ENCODE assay signal across 29 cellular contexts in genomic region chr12:28578833-28579252, GRCh38.
A peak's percentile ranks its signal among the peaks of the same experiment; 100 is the strongest.
DNase-seq lines count a peak whose midpoint lies in the region; ATAC-seq, FAIRE-seq and TF ChIP-seq lines count a peak whose summit lies in the region.
"Had no signal": no experiment of that assay in that cellular context is flagged by ENCODE, and none has a peak within 500 bp of the region (broad histone marks: within the 10 kb centered on the region; RNA-seq: fewer than 3 reads in every experiment).

No MANE protein-coding gene starts in this region.

- H3K4me3 ChIP-seq in bronchial epithelial cell (ENCODE audit: low read depth, low read length) (no peak overlapping the region), spleen (no peak overlapping the region), GM23338 (no peak overlapping the region)
- H3K4me3 ChIP-seq: body of pancreas, hepatocyte, K562, Peyer's patch, psoas muscle, stomach, thyroid gland had no signal

- H3K27ac ChIP-seq in spleen: no peak overlapping the region
- no peak overlapping the region for H3K27ac ChIP-seq in GM23338 (ENCODE audit: low read depth)
- H3K27ac ChIP-seq: body of pancreas, foreskin keratinocyte, hepatocyte, Peyer's patch, psoas muscle, stomach, thyroid gland had no signal

- H3K36me3 ChIP-seq in bronchial epithelial cell (ENCODE audit: control insufficient read depth, insufficient read depth, low read length) (no peaks in the 10 kb centered on the region), spleen (no peaks in the 10 kb centered on the region), GM23338 (ENCODE audit: insufficient read depth) (no peaks in the 10 kb centered on the region)
- H3K36me3 ChIP-seq: BE2C, Peyer's patch, stomach, thyroid gland had no signal

- no peaks in the 10 kb centered on the region for H3K27me3 Mint-ChIP-seq in natural killer cell treated with Interleukin-12 subunit alpha and Interleukin-12 subunit beta and Interleukin-15 and Interleukin-18, amount 100 ng/mL, for 72 hours
- H3K27me3 Mint-ChIP-seq in natural killer cell (ENCODE audit: low read depth in 2 of 2) (no peaks in the 10 kb centered on the region), GM23338 (ENCODE audit: insufficient read depth, low read depth, poor library complexity) (no peaks in the 10 kb centered on the region)
- H3K27me3 Mint-ChIP-seq: activated B cell treated with CpG ODN at 0.5 μM for 24 hours; activated CD4-positive, alpha-beta memory T cell treated with anti-CD3 and anti-CD28 coated beads for 36 hours; activated naive CD8-positive, alpha-beta T cell treated with anti-CD3 and anti-CD28 coated beads, Interleukin-2, amount 10 ng/mL, durations not matched to agents 7 days and 5 days; CD8-positive, alpha-beta memory T cell; memory B cell; T-cell had no signal

- peak; percentile 76 to 83 for ATAC-seq in natural killer cell treated with Interleukin-12 subunit alpha and Interleukin-12 subunit beta and Interleukin-15 and Interleukin-18, amount 100 ng/mL, for 72 hours
- ATAC-seq in natural killer cell (no peak), omental fat pad (ENCODE audit: low FRiP score) (peak; percentile 82), GM23338 (no peak)
- ATAC-seq: body of pancreas, foreskin keratinocyte, K562, psoas muscle, T-cell had no signal

- intact Hi-C loops in natural killer cell (cut with micrococcal nuclease) (no loop called here), spleen (cut with DNase I; ENCODE audit: low total_unique reads) (no loop called here)

- no peak for TF ChIP-seq CTCF in natural killer cell (IDR thresholded peaks at IDR 0.05)
- no peak for TF ChIP-seq CTCF in bronchial epithelial cell (IDR thresholded peaks at IDR 0.05; ENCODE audit: insufficient read depth, low read length, severe bottlenecking)
- no peak for TF ChIP-seq CTCF in omental fat pad (IDR thresholded peaks at IDR 0.05)
- TF ChIP-seq CTCF in spleen (IDR thresholded peaks at IDR 0.05 in 8 of 11, conservative IDR thresholded peaks at IDR 0.05 in 3 of 11): no peak
- TF ChIP-seq CTCF in GM23338 (conservative IDR thresholded peaks at IDR 0.05; ENCODE audit: low read depth in 2 of 2): no peak

- no peak overlapping the region for H2AFZ ChIP-seq in GM23338
- H2AFZ ChIP-seq: hepatocyte had no signal

- WGBS in spleen, 5 donors: 84 to 91% (median 87%) methylated on average over 3 of the region's 3 CpGs

- no peaks in the 10 kb centered on the region for H3K9me3 ChIP-seq in spleen
- H3K9me3 ChIP-seq: BE2C, body of pancreas, Peyer's patch, psoas muscle, stomach, thyroid gland had no signal

- H3K27ac Mint-ChIP-seq in natural killer cell treated with Interleukin-12 subunit alpha and Interleukin-12 subunit beta and Interleukin-15 and Interleukin-18, amount 100 ng/mL, for 72 hours: peak overlapping the region in 1 of 2 donors; percentile 11
- no peak overlapping the region for H3K27ac Mint-ChIP-seq in natural killer cell
- no peak overlapping the region for H3K27ac Mint-ChIP-seq in GM23338
- H3K27ac Mint-ChIP-seq: activated B cell treated with CpG ODN at 0.5 μM for 24 hours; activated CD4-positive, alpha-beta memory T cell treated with anti-CD3 and anti-CD28 coated beads for 36 hours; activated naive CD8-positive, alpha-beta T cell treated with anti-CD3 and anti-CD28 coated beads, Interleukin-2, amount 10 ng/mL, durations not matched to agents 7 days and 5 days; CD8-positive, alpha-beta memory T cell; H9; memory B cell; T-cell had no signal

- H3K27me3 ChIP-seq in bronchial epithelial cell (ENCODE audit: control insufficient read depth, insufficient read depth, low read length) (no peaks in the 10 kb centered on the region), spleen (replicated peaks in 1 of 7) (no peaks in the 10 kb centered on the region), GM23338 (ENCODE audit: insufficient read depth) (no peaks in the 10 kb centered on the region)
- H3K27me3 ChIP-seq: BE2C, body of pancreas, foreskin keratinocyte, hepatocyte, Peyer's patch, stomach, thyroid gland had no signal

- TF ChIP-seq POLR2A in spleen (IDR thresholded peaks at IDR 0.05): no peak

- no peak for FAIRE-seq in bronchial epithelial cell (lab: Jason Lieb, UNC)
- FAIRE-seq: K562 had no signal

- H3K4me1 Mint-ChIP-seq in natural killer cell treated with Interleukin-12 subunit alpha and Interleukin-12 subunit beta and Interleukin-15 and Interleukin-18, amount 100 ng/mL, for 72 hours (ENCODE audit: low read depth in 2 of 2): peaks cover 8 to 14% of the 10 kb centered on the region in 2 donors
- H3K4me1 Mint-ChIP-seq in natural killer cell: peaks cover 9 to 10% of the 10 kb centered on the region in 2 donors
- no peaks in the 10 kb centered on the region; the same call in 2 of the 3 replicates for H3K4me1 Mint-ChIP-seq in GM23338
- H3K4me1 Mint-ChIP-seq: activated B cell treated with CpG ODN at 0.5 μM for 24 hours; activated naive CD8-positive, alpha-beta T cell treated with anti-CD3 and anti-CD28 coated beads, Interleukin-2, amount 10 ng/mL, durations not matched to agents 7 days and 5 days; H9; memory B cell had no signal

- H4K20me1 ChIP-seq in GM23338 (replicated peaks; ENCODE audit: insufficient read depth): no peaks in the 10 kb centered on the region

- peaks cover 4% of the 10 kb centered on the region for H3K36me3 Mint-ChIP-seq in natural killer cell treated with Interleukin-12 subunit alpha and Interleukin-12 subunit beta and Interleukin-15 and Interleukin-18, amount 100 ng/mL, for 72 hours
- H3K36me3 Mint-ChIP-seq in natural killer cell (no peaks in the 10 kb centered on the region), GM23338 (ENCODE audit: low read depth) (no peaks in the 10 kb centered on the region)
- H3K36me3 Mint-ChIP-seq: activated CD4-positive, alpha-beta memory T cell treated with anti-CD3 and anti-CD28 coated beads for 36 hours; activated naive CD8-positive, alpha-beta T cell treated with anti-CD3 and anti-CD28 coated beads, Interleukin-2, amount 10 ng/mL, durations not matched to agents 7 days and 5 days had no signal

- H3K4me1 ChIP-seq in spleen (no peaks in the 10 kb centered on the region), GM23338 (ENCODE audit: insufficient read depth) (no peaks in the 10 kb centered on the region)
- H3K4me1 ChIP-seq: foreskin keratinocyte, Peyer's patch, psoas muscle, thyroid gland had no signal

- H3F3A ChIP-seq in GM23338 (replicated peaks; ENCODE audit: low read depth): no peaks in the 10 kb centered on the region

- H3K79me2 ChIP-seq in GM23338 (replicated peaks; ENCODE audit: insufficient read depth): no peaks in the 10 kb centered on the region
- H3K79me2 ChIP-seq: hepatocyte had no signal

- no peak overlapping the region for H3K4me2 ChIP-seq in GM23338
- H3K4me2 ChIP-seq: hepatocyte had no signal

- DNase-seq in natural killer cell treated with Interleukin-12 subunit alpha and Interleukin-12 subunit beta and Interleukin-15 and Interleukin-18, amount 100 ng/mL, for 72 hours (ENCODE audit: low spot score): no peak
- DNase-seq in natural killer cell (no peak), bronchial epithelial cell (ENCODE audit: low read depth) (peak; percentile 57), omental fat pad (ENCODE audit: low spot score) (no peak), spleen (no peak), NCI-H345 (lab: John Stamatoyannopoulos, UW) (no peak), GM23338 (ENCODE audit: low spot score) (no peak), mucosa of gallbladder (ENCODE audit: low spot score) (no peak)
- DNase-seq: activated B cell treated with CpG ODN at 0.5 μM for 24 hours; activated CD4-positive, alpha-beta memory T cell treated with anti-CD3 and anti-CD28 coated beads for 36 hours; activated CD8-positive, alpha-beta memory T cell treated with anti-CD3 and anti-CD28 coated beads, Interleukin-2, amount 50 U/mL, for 48 hours; activated gamma-delta T cell; activated naive CD8-positive, alpha-beta T cell treated with anti-CD3 and anti-CD28 coated beads, Interleukin-2, amount 10 ng/mL, durations not matched to agents 7 days and 5 days; BE2C; body of pancreas; CD8-positive, alpha-beta memory T cell; DMS 273 treated with DMSO at 0.1 percent for 48 hours; H9; NCI-H2029 treated with DMSO at 0.1 percent for 48 hours; NCI-H2227 treated with DMSO at 0.1 percent for 48 hours; Peyer's patch; psoas muscle; stomach; T-cell; thyroid gland had no signal

- peaks cover 4% of the 10 kb centered on the region for H3K9me3 Mint-ChIP-seq in natural killer cell treated with Interleukin-12 subunit alpha and Interleukin-12 subunit beta and Interleukin-15 and Interleukin-18, amount 100 ng/mL, for 72 hours
- no peaks in the 10 kb centered on the region for H3K9me3 Mint-ChIP-seq in natural killer cell
- no peaks in the 10 kb centered on the region; the same call in 2 of the 3 replicates for H3K9me3 Mint-ChIP-seq in GM23338
- H3K9me3 Mint-ChIP-seq: activated B cell treated with CpG ODN at 0.5 μM for 24 hours; activated CD4-positive, alpha-beta memory T cell treated with anti-CD3 and anti-CD28 coated beads for 36 hours; CD8-positive, alpha-beta memory T cell; H9; memory B cell had no signal

- peak overlapping the region; percentile 59 for H3K4me3 Mint-ChIP-seq in natural killer cell treated with Interleukin-12 subunit alpha and Interleukin-12 subunit beta and Interleukin-15 and Interleukin-18, amount 100 ng/mL, for 72 hours
- H3K4me3 Mint-ChIP-seq in natural killer cell (no peak overlapping the region), GM23338 (no peak overlapping the region)
- H3K4me3 Mint-ChIP-seq: activated B cell treated with CpG ODN at 0.5 μM for 24 hours; activated CD4-positive, alpha-beta memory T cell treated with anti-CD3 and anti-CD28 coated beads for 36 hours; activated naive CD8-positive, alpha-beta T cell treated with anti-CD3 and anti-CD28 coated beads, Interleukin-2, amount 10 ng/mL, durations not matched to agents 7 days and 5 days; CD8-positive, alpha-beta memory T cell; H9; memory B cell; T-cell had no signal

- peaks cover 3% of the 10 kb centered on the region for H3K9me2 ChIP-seq in GM23338 (ENCODE audit: insufficient read depth)

TF ChIP-seq in GM23338, 12 proteins besides CTCF, POLR2A, EP300 and RAD21 (continues in another document):
- TF ChIP-seq ZNF331 (CRISPR knock-in tag; IDR thresholded peaks at IDR 0.05; ENCODE audit: low read depth) (no peak), STAT1 (IDR thresholded peaks at IDR 0.05; ENCODE audit: unreplicated experiment) (no peak), NANOG (IDR thresholded peaks at IDR 0.05; ENCODE audit: borderline replicate concordance) (no peak), EZH2 (IDR thresholded peaks at IDR 0.05; ENCODE audit: low read depth, unreplicated experiment) (no peak), ZNF114 (CRISPR knock-in tag; IDR thresholded peaks at IDR 0.05) (no peak), ETS1 (IDR thresholded peaks at IDR 0.05) (no peak), JUNB (IDR thresholded peaks at IDR 0.05; ENCODE audit: unreplicated experiment) (no peak)

Comparison
In these comparisons a context has a peak if more than half of its experiments do, and no peak if none do; other contexts are left out.
1. ATAC-seq: peak in natural killer cell treated with Interleukin-12 subunit alpha and Interleukin-12 subunit beta and Interleukin-15 and Interleukin-18, amount 100 ng/mL, for 72 hours (2 of 2) and omental fat pad (single experiment); none in natural killer cell (0 of 3) and GM23338 (single experiment).